Comparison of ENCODE assay signal across 9 cellular contexts in the genomic region with DNA sequence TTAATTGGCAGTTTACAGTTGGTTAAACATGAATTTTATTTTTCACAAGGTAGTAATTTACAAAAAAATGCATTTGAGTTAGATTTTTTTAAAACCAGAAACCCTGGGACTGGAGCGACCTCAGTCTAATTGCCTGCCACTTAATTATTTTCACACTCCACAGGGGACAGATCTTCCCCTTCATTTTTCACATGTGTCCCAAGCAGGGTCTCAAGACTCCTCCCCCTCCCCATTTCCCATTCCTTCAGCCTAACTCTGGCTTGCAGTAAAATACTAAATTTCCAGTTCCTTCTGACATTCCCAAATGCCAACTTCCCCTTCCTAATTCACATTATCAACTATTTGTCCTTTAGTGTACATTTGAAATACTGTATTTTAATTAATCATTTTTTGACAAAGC. TPM values are rescaled to one million over a fixed set of nuclear protein-coding genes. Genes with fewer than 3 reads are reported as not detected.
DNase-seq lines count a peak whose midpoint lies in the region; ATAC-seq and TF ChIP-seq lines count a peak whose summit lies in the region.
"Had no signal": no experiment of that assay in that cellular context is flagged by ENCODE, and none has a peak within 500 bp of the region (broad histone marks: within the 10 kb centered on the region; RNA-seq: fewer than 3 reads in every experiment).

No MANE protein-coding gene starts in this region.

- peak overlapping the region; percentile 85 for H3K27ac ChIP-seq in OCI-LY7 (ENCODE audit: low read depth, low read length, poor library complexity, severe bottlenecking)
- H3K27ac ChIP-seq in trophoblast cell (ENCODE audit: low read depth, low read length): no peak overlapping the region

- H3K4me1 ChIP-seq in OCI-LY7 (ENCODE audit: insufficient read depth, low read length, poor library complexity, severe bottlenecking) (peaks cover 31% of the 10 kb centered on the region), trophoblast cell (ENCODE audit: control insufficient read depth in 1 of 2, insufficient read depth in 2 of 2, low read length in 2 of 2) (peaks cover 0 to 4% of the 10 kb centered on the region in 2 experiments)

- peaks cover 15% of the 10 kb centered on the region; the same call in 1 of the 2 replicates for H4K20me1 ChIP-seq in OCI-LY7 (ENCODE audit: insufficient read depth, low read length)

- no peaks in the 10 kb centered on the region for H3K9me2 ChIP-seq in OCI-LY7 (ENCODE audit: insufficient read depth, low read length)

- H3K4ac ChIP-seq in trophoblast cell (ENCODE audit: low read depth, low read length): no peak overlapping the region

- H3K23ac ChIP-seq in trophoblast cell (ENCODE audit: low read length): no peak overlapping the region

- peak overlapping the region; percentile 89 for H3K4me2 ChIP-seq in OCI-LY7 (ENCODE audit: low read length)
- peak overlapping the region; percentile 67 for H3K4me2 ChIP-seq in trophoblast cell (ENCODE audit: low read length)

- peaks cover 45% of the 10 kb centered on the region for H3K36me3 ChIP-seq in OCI-LY7 (ENCODE audit: insufficient read depth, low read length)
- H3K36me3 ChIP-seq in trophoblast cell (ENCODE audit: control insufficient read depth in 1 of 2, insufficient read depth in 2 of 2, low read length in 2 of 2): peaks cover 11 to 14% of the 10 kb centered on the region in 2 experiments

- H2BK120ac ChIP-seq in trophoblast cell (ENCODE audit: insufficient read depth, low read length, poor library complexity): no peak overlapping the region

- no TSS peak for BruUV-seq in OCI-LY7 (replicated peaks; lab: Mats Ljungman, UMichigan)

- no peak for ATAC-seq in HG02571 (IDR thresholded peaks at IDR 0.05; ENCODE audit: unreplicated experiment)
- no peak for ATAC-seq in GM18505 (IDR thresholded peaks at IDR 0.05; ENCODE audit: unreplicated experiment)

- H3K9ac ChIP-seq in trophoblast cell (ENCODE audit: low read length): no peak overlapping the region

- intact Hi-C loops in OCI-LY7 (cut with micrococcal nuclease; ENCODE audit: unreplicated experiment): no loop called here

- no peaks in the 10 kb centered on the region for H3K27me3 ChIP-seq in trophoblast cell (ENCODE audit: insufficient read depth, low read length)

- no peak for TF ChIP-seq POLR2A in GM18505 (IDR thresholded peaks at IDR 0.05; ENCODE audit: borderline replicate concordance, extremely low read depth, insufficient read depth, insufficient read length)

- H2BK5ac ChIP-seq in trophoblast cell (ENCODE audit: low read depth, low read length, poor library complexity): no peak overlapping the region

- no peak overlapping the region for H2AK5ac ChIP-seq in trophoblast cell (ENCODE audit: low read length)

- H3K4me3 ChIP-seq in OCI-LY7 (ENCODE audit: low read depth, low read length, poor library complexity, severe bottlenecking): peak overlapping the region; percentile 99
- peak overlapping the region; percentile 78 for H3K4me3 ChIP-seq in epithelial cell of proximal tubule (ENCODE audit: low read depth, low read length)
- no peak overlapping the region for H3K4me3 ChIP-seq in trophoblast cell (ENCODE audit: low read depth, low read length)

- WGBS in trophoblast cell (ENCODE audit: extremely low coverage, insufficient coverage, insufficient read length): no CpG with 5 or more reads among the region's 1 CpG

- CTCF ChIA-PET in OCI-LY7 (lab: Charles Lee; ENCODE audit: unreplicated experiment): no interaction called here

- H3K79me1 ChIP-seq in trophoblast cell (ENCODE audit: low read length): peaks cover 5% of the 10 kb centered on the region

- no peak overlapping the region for H4K8ac ChIP-seq in trophoblast cell (ENCODE audit: low read depth, low read length)

- H2AFZ ChIP-seq in OCI-LY7 (ENCODE audit: low read length) (peak overlapping the region; percentile 82; the same call in 1 of the 2 replicates), trophoblast cell (ENCODE audit: insufficient read depth, low read length, poor library complexity) (no peak overlapping the region)

- DNase-seq in ELF-1 (ENCODE audit: low read depth, low spot score): peak; percentile 17
- DNase-seq in OCI-LY7 (ENCODE audit: low spot score): no peak
- DNase-seq in epithelial cell of proximal tubule (ENCODE audit: low read depth): no peak
- DNase-seq in trophoblast cell: no peak
- no peak for DNase-seq in glomerular visceral epithelial cell (ENCODE audit: extremely low spot score)
- DNase-seq in activated CD4-positive, alpha-beta T cell treated with anti-CD3 and anti-CD28 coated beads for 4 hours: no peak
- DNase-seq: RPMI8226 had no signal

- H4K91ac ChIP-seq in trophoblast cell (ENCODE audit: low read depth, low read length): no peak overlapping the region

- H3K9me3 ChIP-seq in OCI-LY7 (ENCODE audit: low read length) (no peaks in the 10 kb centered on the region), trophoblast cell (ENCODE audit: insufficient read depth, low read depth, low read length) (no peaks in the 10 kb centered on the region)

- POLR2A ChIA-PET in OCI-LY7 (lab: Charles Lee): interaction anchor here (0.5 to 2.5 kb wide), 4 partner anchors 8 to 169 kb away, joined by 3 to 12 read pairs (median 3); no protein-coding TSS in a partner anchor

- no peak overlapping the region for H4K12ac ChIP-seq in trophoblast cell (ENCODE audit: low read depth, low read length)

- no peak overlapping the region for H3K14ac ChIP-seq in trophoblast cell (ENCODE audit: low read length)

- H2BK12ac ChIP-seq in trophoblast cell (ENCODE audit: low read length): no peak overlapping the region

- H3K79me2 ChIP-seq in OCI-LY7 (ENCODE audit: insufficient read depth, low read depth, low read length) (peaks cover 57% of the 10 kb centered on the region), trophoblast cell (ENCODE audit: control insufficient read depth, insufficient read depth, low read length, poor library complexity) (peaks cover 3% of the 10 kb centered on the region)

- no peak overlapping the region for H3K18ac ChIP-seq in trophoblast cell (ENCODE audit: low read length)

- TF ChIP-seq CTCF in OCI-LY7 (conservative IDR thresholded peaks at IDR 0.05; ENCODE audit: low read length) (no peak), epithelial cell of proximal tubule (conservative IDR thresholded peaks at IDR 0.05; ENCODE audit: low read depth, low read length) (no peak)

RNA-seq across cellular contexts. Expression of gene ZNF138, which starts 0.9 kb away (rescaled TPM):
- total RNA-seq in OCI-LY7 (2014; rRNA removed; shearing (Covaris generic)): 24.4 and 25.6 TPM in 2 replicates
- total RNA-seq in OCI-LY7 (2022): 23.5 and 27.8 TPM in 2 replicates
- total RNA-seq in epithelial cell of proximal tubule: 6.6 and 7.7 TPM in 2 replicates
- 10.1 and 12.1 TPM in 2 replicates for polyA plus RNA-seq in trophoblast cell (2013)
